In genomic region chr2:35255826-35256225, GRCh38 we compare ENCODE assay signal across 3 cellular contexts.
"Had no signal": no experiment of that assay in that cellular context is flagged by ENCODE, and none has a peak within 500 bp of the region (broad histone marks: within the 10 kb centered on the region; RNA-seq: fewer than 3 reads in every experiment).

No MANE protein-coding gene starts in this region.

- DNase-seq: IMR-90, KBM-7, KG1 had no signal
